ENCODE assay signal across 10 cellular contexts in the genomic region with DNA sequence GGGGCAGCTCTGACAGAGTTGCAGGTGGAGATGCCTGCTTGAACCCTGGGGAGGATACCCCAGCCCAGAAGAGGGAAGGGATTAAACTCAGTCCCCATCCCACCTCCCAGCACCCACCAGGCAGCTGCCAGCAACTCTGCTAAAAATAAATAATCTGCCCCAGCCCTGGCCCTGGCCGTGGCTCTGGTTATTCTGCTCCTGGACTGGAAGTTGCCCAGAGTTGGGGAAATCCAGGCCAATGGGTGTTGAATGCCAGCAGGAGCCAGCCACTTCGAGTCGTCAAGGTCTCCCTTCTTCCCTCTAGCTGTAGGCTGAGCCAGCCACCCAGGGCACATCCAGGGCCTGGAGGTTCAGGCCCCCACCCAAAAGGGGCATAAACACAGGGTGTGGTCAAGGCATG. TPM values are rescaled to one million over a fixed set of nuclear protein-coding genes. Genes with fewer than 3 reads are reported as not detected.
DNase-seq lines count a peak whose midpoint lies in the region; ATAC-seq and TF ChIP-seq lines count a peak whose summit lies in the region.
"Had no signal": no experiment of that assay in that cellular context is flagged by ENCODE, and none has a peak within 500 bp of the region (broad histone marks: within the 10 kb centered on the region; RNA-seq: fewer than 3 reads in every experiment).

No MANE protein-coding gene starts in this region.

- H3K27ac ChIP-seq in fibroblast of lung (ENCODE audit: insufficient read depth, low read length): peak overlapping the region; percentile 78

- intact Hi-C loops in natural killer cell (cut with micrococcal nuclease): no loop called here

- no peak overlapping the region for H3K4me3 ChIP-seq in fibroblast of lung (replicated peaks in 1 of 4; ENCODE audit: control extremely low read depth in 1 of 4, insufficient read depth in 1 of 4, low read depth in 3 of 4, low read length in 4 of 4)

- H4K20me1 ChIP-seq in fibroblast of lung (ENCODE audit: control insufficient read depth, extremely low read depth, insufficient read depth, low read length): no peaks in the 10 kb centered on the region

- H3K9me3 ChIP-seq in fibroblast of lung (ENCODE audit: control insufficient read depth, insufficient read depth, low read depth, low read length): no peaks in the 10 kb centered on the region

- no peak overlapping the region for H3K9ac ChIP-seq in fibroblast of lung (ENCODE audit: insufficient read depth, low read length)

- peak overlapping the region; percentile 23 for H3K4me2 ChIP-seq in fibroblast of lung (ENCODE audit: extremely low read depth, insufficient read depth, low read length)

- H3K4me1 ChIP-seq in fibroblast of lung (ENCODE audit: control insufficient read depth, extremely low read depth, insufficient read depth, low read length): peaks cover 36% of the 10 kb centered on the region

- no peak overlapping the region for H2AFZ ChIP-seq in fibroblast of lung (ENCODE audit: low read length)

- no peaks in the 10 kb centered on the region for H3K79me2 ChIP-seq in fibroblast of lung (ENCODE audit: control insufficient read depth, insufficient read depth, low read length)

- H3K4me1 Mint-ChIP-seq in natural killer cell (peaks cover 0 to 13% of the 10 kb centered on the region in 2 donors), naive B cell (peaks cover 7 to 14% (median 8%) of the 10 kb centered on the region in 3 donors)
- peaks cover 10 to 34% of the 10 kb centered on the region in 2 donors for H3K4me1 Mint-ChIP-seq in natural killer cell treated with Interleukin-12 subunit alpha and Interleukin-12 subunit beta and Interleukin-15 and Interleukin-18, amount 100 ng/mL, for 72 hours (ENCODE audit: low read depth in 2 of 2)

- ATAC-seq in natural killer cell (no peak), naive B cell (ENCODE audit: low read depth in 2 of 2) (no peak), HG03439 (IDR thresholded peaks at IDR 0.05; ENCODE audit: unreplicated experiment) (no peak)
- ATAC-seq in natural killer cell treated with Interleukin-12 subunit alpha and Interleukin-12 subunit beta and Interleukin-15 and Interleukin-18, amount 100 ng/mL, for 72 hours: no peak

- TF ChIP-seq CTCF in natural killer cell (IDR thresholded peaks at IDR 0.05) (no peak), fibroblast of lung (conservative IDR thresholded peaks at IDR 0.05 in 1 of 2, IDR thresholded peaks at IDR 0.05 in 1 of 2; ENCODE audit: low read depth in 1 of 2, low read length in 2 of 2) (no peak)

- no peak for DNase-seq in natural killer cell
- DNase-seq in natural killer cell treated with Interleukin-12 subunit alpha and Interleukin-12 subunit beta and Interleukin-15 and Interleukin-18, amount 100 ng/mL, for 72 hours (ENCODE audit: low spot score): no peak
- no peak for DNase-seq in fibroblast of lung (ENCODE audit: low read depth in 2 of 2)
- DNase-seq in naive B cell: no peak
- no peak for DNase-seq in dermis blood vessel endothelial cell
- DNase-seq in foreskin melanocyte: no peak
- DNase-seq in effector CD8-positive, alpha-beta T cell (lab: John Stamatoyannopoulos, UW): no peak
- DNase-seq: activated T-cell treated with anti-CD3 and anti-CD28 coated beads for 4 hours, AML-193 had no signal

- H3K36me3 Mint-ChIP-seq in natural killer cell (no peaks in the 10 kb centered on the region), naive B cell (no peaks in the 10 kb centered on the region)
- no peaks in the 10 kb centered on the region for H3K36me3 Mint-ChIP-seq in natural killer cell treated with Interleukin-12 subunit alpha and Interleukin-12 subunit beta and Interleukin-15 and Interleukin-18, amount 100 ng/mL, for 72 hours

- H3K27me3 ChIP-seq in fibroblast of lung (ENCODE audit: control insufficient read depth, insufficient read depth, low read length): peaks cover 2% of the 10 kb centered on the region

- H3K9me3 Mint-ChIP-seq in natural killer cell: no peaks in the 10 kb centered on the region
- no peaks in the 10 kb centered on the region for H3K9me3 Mint-ChIP-seq in natural killer cell treated with Interleukin-12 subunit alpha and Interleukin-12 subunit beta and Interleukin-15 and Interleukin-18, amount 100 ng/mL, for 72 hours
- no peaks in the 10 kb centered on the region for H3K9me3 Mint-ChIP-seq in naive B cell

- H3K36me3 ChIP-seq in fibroblast of lung (ENCODE audit: control insufficient read depth, insufficient read depth, low read length): peaks cover 3% of the 10 kb centered on the region

- H3K4me3 Mint-ChIP-seq in natural killer cell (peak overlapping the region; percentile 80), naive B cell (peak overlapping the region; percentile 29 to 92 (median 78))
- no peak overlapping the region for H3K4me3 Mint-ChIP-seq in natural killer cell treated with Interleukin-12 subunit alpha and Interleukin-12 subunit beta and Interleukin-15 and Interleukin-18, amount 100 ng/mL, for 72 hours

- H3K27me3 Mint-ChIP-seq in natural killer cell (ENCODE audit: low read depth in 2 of 2) (peaks cover 10 to 25% of the 10 kb centered on the region in 2 donors), naive B cell (peaks cover 22 to 37% (median 32%) of the 10 kb centered on the region in 3 donors)
- H3K27me3 Mint-ChIP-seq in natural killer cell treated with Interleukin-12 subunit alpha and Interleukin-12 subunit beta and Interleukin-15 and Interleukin-18, amount 100 ng/mL, for 72 hours: peaks cover 9 to 11% of the 10 kb centered on the region in 2 donors

- H3K27ac Mint-ChIP-seq in natural killer cell: peak overlapping the region in 1 of 2 donors; percentile 66
- H3K27ac Mint-ChIP-seq in natural killer cell treated with Interleukin-12 subunit alpha and Interleukin-12 subunit beta and Interleukin-15 and Interleukin-18, amount 100 ng/mL, for 72 hours: peak overlapping the region in 1 of 2 donors; percentile 62
- no peak overlapping the region for H3K27ac Mint-ChIP-seq in naive B cell

RNA-seq across cellular contexts. Expression of gene RRAD, which starts 0.8 kb away (rescaled TPM):
- 1 to 10 TPM; 1.8 to 4.5 (median 2.8) TPM for total RNA-seq in natural killer cell
- total RNA-seq in natural killer cell treated with Interleukin-12 subunit alpha and Interleukin-12 subunit beta and Interleukin-15 and Interleukin-18, amount 100 ng/mL, for 72 hours: 10 to 100 TPM in 1 of 2 donors, 1 to 10 TPM in 1; 2.3 to 12.8 TPM
- total RNA-seq in fibroblast of lung: 41.1 and 83.7 TPM in 2 replicates
- 7.8 and 11.6 TPM in 2 replicates for polyA plus RNA-seq in fibroblast of lung
- 16.7 and 19.7 TPM in 2 replicates for polyA plus RNA-seq in fibroblast of lung (2012)
- 3.4 and 4.5 TPM in 2 replicates for polyA minus RNA-seq in fibroblast of lung (ENCODE audit: low replicate concordance)
- polyA plus RNA-seq in naive B cell (ENCODE audit: low read depth in 6 of 6): under 1 TPM in 1 of 6 donors, not detected in 5; 0.43 TPM
- 0.84 and 1.9 TPM in 2 replicates for total RNA-seq in dermis blood vessel endothelial cell

RNA-seq across cellular contexts. Expression of gene CDH16, which starts 7.5 kb away (rescaled TPM):
- total RNA-seq in natural killer cell (not detected), fibroblast of lung (not detected in 2 replicates), dermis blood vessel endothelial cell (0.65 and 1.2 TPM in 2 replicates)
- total RNA-seq in natural killer cell treated with Interleukin-12 subunit alpha and Interleukin-12 subunit beta and Interleukin-15 and Interleukin-18, amount 100 ng/mL, for 72 hours: not detected
- polyA plus RNA-seq in fibroblast of lung (not detected in 2 replicates), naive B cell (ENCODE audit: low read depth in 6 of 6) (not detected)
- not detected in 2 replicates for polyA plus RNA-seq in fibroblast of lung (2012)
- polyA minus RNA-seq in fibroblast of lung (ENCODE audit: low replicate concordance): not detected in 2 replicates

RNA-seq across cellular contexts. Expression of gene CIAO2B, which starts 8.0 kb away (rescaled TPM):
- total RNA-seq in natural killer cell: 10 to 100 TPM; 57.2 to 62.8 (median 60.0) TPM
- total RNA-seq in natural killer cell treated with Interleukin-12 subunit alpha and Interleukin-12 subunit beta and Interleukin-15 and Interleukin-18, amount 100 ng/mL, for 72 hours: 100 to 1,000 TPM; 147 to 153 TPM
- 188 and 217 TPM in 2 replicates for total RNA-seq in fibroblast of lung
- 115 and 138 TPM in 2 replicates for polyA plus RNA-seq in fibroblast of lung
- polyA plus RNA-seq in fibroblast of lung (2012): 176 and 223 TPM in 2 replicates
- polyA minus RNA-seq in fibroblast of lung (ENCODE audit: low replicate concordance): 179 and 191 TPM in 2 replicates
- polyA plus RNA-seq in naive B cell (ENCODE audit: low read depth in 6 of 6): 100 to 1,000 TPM in 3 of 6 donors, 10 to 100 TPM in 3; 69.0 to 114 (median 100) TPM
- total RNA-seq in dermis blood vessel endothelial cell: 117 and 188 TPM in 2 replicates

RNA-seq across cellular contexts. Expression of gene CES2, which starts 9.1 kb away (rescaled TPM):
- total RNA-seq in natural killer cell: 10 to 100 TPM; 26.9 to 33.6 (median 33.1) TPM
- 10 to 100 TPM; 27.7 to 36.7 TPM for total RNA-seq in natural killer cell treated with Interleukin-12 subunit alpha and Interleukin-12 subunit beta and Interleukin-15 and Interleukin-18, amount 100 ng/mL, for 72 hours
- 38.0 and 47.6 TPM in 2 replicates for total RNA-seq in fibroblast of lung
- polyA plus RNA-seq in fibroblast of lung: 22.9 and 26.9 TPM in 2 replicates
- polyA plus RNA-seq in fibroblast of lung (2012): 24.6 and 28.6 TPM in 2 replicates
- polyA minus RNA-seq in fibroblast of lung (ENCODE audit: low replicate concordance): 34.6 and 51.2 TPM in 2 replicates
- polyA plus RNA-seq in naive B cell (ENCODE audit: low read depth in 6 of 6): 10 to 100 TPM; 16.3 to 25.7 (median 21.0) TPM
- 14.1 and 21.2 TPM in 2 replicates for total RNA-seq in dermis blood vessel endothelial cell

RNA-seq across cellular contexts. Expression of gene CES3, which starts 34.9 kb away (rescaled TPM):
- under 1 TPM; 0.19 to 0.95 (median 0.27) TPM for total RNA-seq in natural killer cell
- 1 to 10 TPM in 1 of 2 donors, not detected in 1; 1.6 TPM for total RNA-seq in natural killer cell treated with Interleukin-12 subunit alpha and Interleukin-12 subunit beta and Interleukin-15 and Interleukin-18, amount 100 ng/mL, for 72 hours
- total RNA-seq in fibroblast of lung: 0.77 and 1.3 TPM in 2 replicates
- 0.01 and 0.07 TPM in 2 replicates for polyA plus RNA-seq in fibroblast of lung
- not detected in 2 replicates for polyA plus RNA-seq in fibroblast of lung (2012)
- not detected in 2 replicates for polyA minus RNA-seq in fibroblast of lung (ENCODE audit: low replicate concordance)
- under 1 TPM in 1 of 6 donors, not detected in 5; 0.66 TPM for polyA plus RNA-seq in naive B cell (ENCODE audit: low read depth in 6 of 6)
- total RNA-seq in dermis blood vessel endothelial cell: not detected in 2 replicates
